2 cellular contexts compared by ENCODE assay signal in genomic region chr19:34305221-34306058, GRCh38.
TF ChIP-seq lines count a peak whose summit lies in the region.

No MANE protein-coding gene starts in this region.

TF ChIP-seq in HEK293, 187 proteins besides CTCF, POLR2A, EP300 and RAD21:
- peak; percentile 86 for TF ChIP-seq ZIC2 (tag by site-specific recombination; IDR thresholded peaks at IDR 0.05)
- no peak for TF ChIP-seq ZFP37 (tag by site-specific recombination; IDR thresholded peaks at IDR 0.05)
- 0 out of 2 replicates have a peak, but pooled peaks have one; percentile 8 for TF ChIP-seq ZNF138 (tag by site-specific recombination; IDR thresholded peaks at IDR 0.05; ENCODE audit: borderline replicate concordance)
TF ChIP-seq in HEK293: peak in this region for 2.

TF ChIP-seq in K562, 482 proteins besides CTCF, POLR2A, EP300 and RAD21:
- no peak for TF ChIP-seq EWSR1 (IDR thresholded peaks at IDR 0.05; ENCODE audit: borderline replicate concordance, low read depth, partially characterized antibody)
- TF ChIP-seq NCOA1 (IDR thresholded peaks at IDR 0.05; ENCODE audit: low read depth) = no peak
- no peak for TF ChIP-seq MCM7 (IDR thresholded peaks at IDR 0.05)
- no peak for TF ChIP-seq ZNF445 (CRISPR knock-in tag; IDR thresholded peaks at IDR 0.05; ENCODE audit: low read depth)
- peak; percentile 71; the same call in 1 of the 2 replicates for TF ChIP-seq ZNF592 (IDR thresholded peaks at IDR 0.05)
- TF ChIP-seq PKNOX1 (IDR thresholded peaks at IDR 0.05) = peak; percentile 28; the same call in 1 of the 2 replicates
- TF ChIP-seq ATF4 (CRISPR knock-in tag; IDR thresholded peaks at IDR 0.05) = no peak
TF ChIP-seq in K562: peak in this region for 2.
